Comparison of ENCODE assay signal across 18 cellular contexts in the genomic region with DNA sequence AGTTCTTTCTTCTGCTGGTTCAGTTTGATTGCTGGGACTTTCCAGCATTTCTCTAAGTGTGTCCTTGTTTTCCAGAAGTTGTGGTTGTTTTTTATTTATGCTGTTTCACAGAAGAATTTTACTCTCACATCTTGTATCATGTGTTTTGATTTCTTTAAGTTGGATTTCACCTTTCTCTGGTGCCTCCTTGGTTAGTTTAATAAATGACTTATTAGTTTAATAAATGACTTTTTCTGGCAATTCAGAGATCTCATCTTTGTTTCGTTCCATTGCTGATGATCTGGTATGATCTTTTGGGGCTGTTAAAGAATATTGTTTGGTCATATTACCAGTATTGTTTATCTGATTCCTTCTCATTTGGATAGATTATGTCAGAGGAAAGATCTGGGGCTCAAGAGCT. TPM values are rescaled to one million over a fixed set of nuclear protein-coding genes. Genes with fewer than 3 reads are reported as not detected.
DNase-seq lines count a peak whose midpoint lies in the region; ATAC-seq and TF ChIP-seq lines count a peak whose summit lies in the region.
"Had no signal": no experiment of that assay in that cellular context is flagged by ENCODE, and none has a peak within 500 bp of the region (broad histone marks: within the 10 kb centered on the region; RNA-seq: fewer than 3 reads in every experiment).

No MANE protein-coding gene starts in this region.

- no peak overlapping the region for H3K4me3 Mint-ChIP-seq in Calu3 (ENCODE audit: low read depth, unreplicated experiment)
- H3K4me3 Mint-ChIP-seq: CD4-positive, alpha-beta memory T cell had no signal

- H3K9me3 Mint-ChIP-seq in Calu3 (ENCODE audit: low read depth, unreplicated experiment), result peaks cover 5% of the 10 kb centered on the region

- BruUV-seq in Calu3 (replicated peaks; lab: Mats Ljungman, UMichigan), result no TSS peak

- H3K27me3 Mint-ChIP-seq in Calu3 (ENCODE audit: unreplicated experiment), result no peaks in the 10 kb centered on the region
- H3K27me3 Mint-ChIP-seq: CD4-positive, alpha-beta memory T cell had no signal

- DNase-seq in Calu3 (no peak), kidney tubule cell (ENCODE audit: low spot score) (peak; percentile 21), NCI-H2107 (lab: John Stamatoyannopoulos, UW) (no peak)
- no peak for DNase-seq in activated T-cell treated with anti-CD3 and anti-CD28 coated beads, Interleukin-2, amount 50 U/mL, for 1 hour
- DNase-seq: BE2C; CD4-positive, alpha-beta memory T cell; DND-41; GDM1; GM23248; IMR-90; Kasumi-1; KBM-7 had no signal

- no peaks in the 10 kb centered on the region for H3K36me3 Mint-ChIP-seq in Calu3 (ENCODE audit: insufficient read depth, unreplicated experiment)
- H3K36me3 Mint-ChIP-seq: CD4-positive, alpha-beta memory T cell had no signal

- intact Hi-C loops in Calu3 (cut with micrococcal nuclease; ENCODE audit: unreplicated experiment), result no loop called here

- H3K4me1 Mint-ChIP-seq in Calu3 (ENCODE audit: low read depth, unreplicated experiment), result peaks cover 10% of the 10 kb centered on the region
- H3K4me1 Mint-ChIP-seq: CD4-positive, alpha-beta memory T cell had no signal

- ATAC-seq in GM19395 (IDR thresholded peaks at IDR 0.05; ENCODE audit: unreplicated experiment) (peak; percentile 47), HG02981 (IDR thresholded peaks at IDR 0.05; ENCODE audit: unreplicated experiment) (peak; percentile 41), GM18517 (IDR thresholded peaks at IDR 0.05; ENCODE audit: unreplicated experiment) (no peak), HG03139 (IDR thresholded peaks at IDR 0.05; ENCODE audit: unreplicated experiment) (no peak)
- ATAC-seq: HCT116 had no signal

- peak overlapping the region; percentile 30 for H3K27ac Mint-ChIP-seq in Calu3 (ENCODE audit: unreplicated experiment)
- H3K27ac Mint-ChIP-seq: CD4-positive, alpha-beta memory T cell had no signal

- CTCF ChIA-PET in Calu3 (lab: Charles Lee), result no interaction called here

- TF ChIP-seq CTCF in Calu3 (IDR thresholded peaks at IDR 0.05; ENCODE audit: unreplicated experiment), result no peak

RNA-seq across cellular contexts. Expression of gene CYP2C9, which starts 59.8 kb away (rescaled TPM):
- total RNA-seq in Calu3 (2022), result 4.9 and 7.8 TPM in 2 replicates
- total RNA-seq: A172; CD4-positive, alpha-beta memory T cell; GM23248; IMR-90 had no signal

Comparison
In these comparisons a context has a peak if more than half of its experiments do, and no peak if none do; other contexts are left out.
1. ATAC-seq: peak in GM19395 (single experiment) and HG02981 (single experiment); none in GM18517 (single experiment) and HG03139 (single experiment).